Comparison of ENCODE assay signal across 9 cellular contexts in genomic region chr9:21559402-21560280, GRCh38.
A peak's percentile ranks its signal among the peaks of the same experiment; 100 is the strongest.
DNase-seq lines count a peak whose midpoint lies in the region; ATAC-seq and TF ChIP-seq lines count a peak whose summit lies in the region.
"Had no signal": no experiment of that assay in that cellular context is flagged by ENCODE, and none has a peak within 500 bp of the region (broad histone marks: within the 10 kb centered on the region; RNA-seq: fewer than 3 reads in every experiment).

No MANE protein-coding gene starts in this region.

- ATAC-seq in HG03439 (IDR thresholded peaks at IDR 0.05; ENCODE audit: unreplicated experiment) (peak; percentile 51), activated B cell treated with CpG ODN at 0.5 μM for 24 hours (ENCODE audit: low read depth) (peak; percentile 31), left lung (peak; percentile 93)

- H3K4me1 ChIP-seq in left lung, result peaks cover 9 to 17% of the 10 kb centered on the region in 2 donors

- H3K4me3 Mint-ChIP-seq in activated B cell treated with CpG ODN at 0.5 μM for 24 hours, result peak overlapping the region; percentile 68
- H3K4me3 Mint-ChIP-seq in chondrocyte (ENCODE audit: unreplicated experiment), result peak overlapping the region; percentile 56

- H3K27me3 Mint-ChIP-seq in activated B cell treated with CpG ODN at 0.5 μM for 24 hours (peaks cover 28% of the 10 kb centered on the region), chondrocyte (ENCODE audit: low read depth) (peaks cover 64% of the 10 kb centered on the region)

- TF ChIP-seq CTCF in activated B cell treated with CpG ODN at 0.5 μM for 24 hours (IDR thresholded peaks at IDR 0.05) (no peak), chondrocyte (IDR thresholded peaks at IDR 0.05) (peak; percentile 33), left lung (IDR thresholded peaks at IDR 0.05) (no peak)

- no peaks in the 10 kb centered on the region for H3K36me3 ChIP-seq in left lung

- CTCF ChIA-PET in activated B cell treated with CpG ODN at 0.5 μM for 24 hours (lab: Charles Lee), result interaction anchor here (1.6 kb wide), 1 partner anchor 164 kb away, joined by 4 read pairs; no protein-coding TSS in a partner anchor

- peaks cover 93 to 98% of the 10 kb centered on the region in 2 donors for H3K27me3 ChIP-seq in left lung

- intact Hi-C loops in activated B cell treated with CpG ODN at 0.5 μM for 24 hours (cut with micrococcal nuclease), result loop anchor here (5.0 kb wide), 1 partner anchor 47 kb away; no protein-coding TSS in a partner anchor
- intact Hi-C loops in left lung (cut with DNase I), result no loop called here

- H3K9me3 Mint-ChIP-seq in activated B cell treated with CpG ODN at 0.5 μM for 24 hours (no peaks in the 10 kb centered on the region), chondrocyte (ENCODE audit: low read depth) (no peaks in the 10 kb centered on the region)

- H3K27ac Mint-ChIP-seq in activated B cell treated with CpG ODN at 0.5 μM for 24 hours (no peak overlapping the region), chondrocyte (ENCODE audit: unreplicated experiment) (no peak overlapping the region)

- POLR2A ChIA-PET in activated B cell treated with CpG ODN at 0.5 μM for 24 hours (lab: Charles Lee), result no interaction called here

- no peak overlapping the region for H3K27ac ChIP-seq in left lung
- H3K27ac ChIP-seq: C4-2B had no signal

- H3K36me3 Mint-ChIP-seq in activated B cell treated with CpG ODN at 0.5 μM for 24 hours (ENCODE audit: low read depth) (no peaks in the 10 kb centered on the region), chondrocyte (ENCODE audit: low read depth) (peaks cover 3% of the 10 kb centered on the region)

- H3K4me1 Mint-ChIP-seq in activated B cell treated with CpG ODN at 0.5 μM for 24 hours (peaks cover 13% of the 10 kb centered on the region), chondrocyte (ENCODE audit: low read depth) (peaks cover 12% of the 10 kb centered on the region)

- DNase-seq in NCI-H2081 (lab: John Stamatoyannopoulos, UW) (peak; percentile 31 to 56), NCI-H2081 treated with DMSO at 0.1 percent for 48 hours (lab: John Stamatoyannopoulos, UW) (no peak), activated B cell treated with CpG ODN at 0.5 μM for 24 hours (peak; percentile 17), chondrocyte (ENCODE audit: low spot score) (no peak), left lung (peak in 1 of 2 donors; percentile 80), NCI-H446 (lab: John Stamatoyannopoulos, UW) (no peak)
- peak; percentile 48 for DNase-seq in stimulated activated CD4-positive, alpha-beta T cell treated with anti-CD3 and anti-CD28 coated beads, Interleukin-4, amount 100 ng/mL, for 24 hours

- no peaks in the 10 kb centered on the region for H3K9me3 ChIP-seq in left lung

- H3K4me3 ChIP-seq in left lung, result peak overlapping the region; percentile 26 to 44

Comparison
In these comparisons a context has a peak if more than half of its experiments do, and no peak if none do; other contexts are left out.
1. DNase-seq: peak in NCI-H2081 (2 of 2), activated B cell treated with CpG ODN at 0.5 μM for 24 hours (single experiment) and stimulated activated CD4-positive, alpha-beta T cell treated with anti-CD3 and anti-CD28 coated beads, Interleukin-4, amount 100 ng/mL, for 24 hours (single experiment); none in NCI-H2081 treated with DMSO at 0.1 percent for 48 hours (single experiment), chondrocyte (single experiment) and NCI-H446 (0 of 2).
2. ATAC-seq: peak in every context shown above with its lines; median percentile 93 in left lung; 51 in HG03439; 31 in activated B cell treated with CpG ODN at 0.5 μM for 24 hours.